7 cellular contexts compared by ENCODE assay signal in genomic region chr14:80055912-80056801, GRCh38.
DNase-seq lines count a peak whose midpoint lies in the region; ATAC-seq and TF ChIP-seq lines count a peak whose summit lies in the region.

No MANE protein-coding gene starts in this region.

- H3K4me3 Mint-ChIP-seq in neural progenitor cell = no peak overlapping the region

- no peaks in the 10 kb centered on the region for H3K9me3 ChIP-seq in Karpas-422 (ENCODE audit: low read length)
- no peaks in the 10 kb centered on the region; the same call in 1 of the 2 replicates for H3K9me3 ChIP-seq in SJSA1 (replicated peaks)
- no peaks in the 10 kb centered on the region for H3K9me3 ChIP-seq in fibroblast of lung (ENCODE audit: control insufficient read depth, insufficient read depth, low read depth, low read length)
- H3K9me3 ChIP-seq in neural progenitor cell (ENCODE audit: low read depth) = no peaks in the 10 kb centered on the region

- H3K9me3 Mint-ChIP-seq in neural progenitor cell = peaks cover 2% of the 10 kb centered on the region

- H3K36me3 ChIP-seq in Karpas-422 (ENCODE audit: insufficient read depth, low read length) = no peaks in the 10 kb centered on the region
- no peaks in the 10 kb centered on the region for H3K36me3 ChIP-seq in SJSA1
- no peaks in the 10 kb centered on the region for H3K36me3 ChIP-seq in fibroblast of lung (ENCODE audit: control insufficient read depth, insufficient read depth, low read length)
- H3K36me3 ChIP-seq in neural progenitor cell = no peaks in the 10 kb centered on the region

- H3K4me3 ChIP-seq in Karpas-422 (ENCODE audit: low read length) = no peak overlapping the region
- H3K4me3 ChIP-seq in SJSA1 = no peak overlapping the region
- no peak overlapping the region for H3K4me3 ChIP-seq in fibroblast of lung (replicated peaks in 1 of 4; ENCODE audit: control extremely low read depth in 1 of 4, insufficient read depth in 1 of 4, low read depth in 3 of 4, low read length in 4 of 4)
- no peak overlapping the region for H3K4me3 ChIP-seq in neural progenitor cell

- H3K27me3 ChIP-seq in Karpas-422 (ENCODE audit: low read length) = no peaks in the 10 kb centered on the region
- H3K27me3 ChIP-seq in SJSA1 (replicated peaks) = no peaks in the 10 kb centered on the region
- no peaks in the 10 kb centered on the region for H3K27me3 ChIP-seq in fibroblast of lung (ENCODE audit: control insufficient read depth, insufficient read depth, low read length)
- H3K27me3 ChIP-seq in neural progenitor cell = no peaks in the 10 kb centered on the region

- no peaks in the 10 kb centered on the region for H3F3A ChIP-seq in neural progenitor cell (ENCODE audit: low read depth)

- ATAC-seq in GM21526 (IDR thresholded peaks at IDR 0.05; ENCODE audit: low FRiP score, unreplicated experiment) = no peak
- ATAC-seq in HG03571 (IDR thresholded peaks at IDR 0.05; ENCODE audit: unreplicated experiment) = no peak

- H3K9ac ChIP-seq in Karpas-422 (ENCODE audit: low read length) (no peak overlapping the region), fibroblast of lung (ENCODE audit: insufficient read depth, low read length) (no peak overlapping the region), neural progenitor cell (no peak overlapping the region)

- H3K4me2 ChIP-seq in Karpas-422 (ENCODE audit: low read depth, low read length, poor library complexity, severe bottlenecking) = no peak overlapping the region
- H3K4me2 ChIP-seq in fibroblast of lung (ENCODE audit: extremely low read depth, insufficient read depth, low read length) = no peak overlapping the region
- H3K4me2 ChIP-seq in neural progenitor cell = no peak overlapping the region

- no peaks in the 10 kb centered on the region for H4K20me1 ChIP-seq in Karpas-422 (ENCODE audit: insufficient read depth, low read depth, low read length)
- no peaks in the 10 kb centered on the region for H4K20me1 ChIP-seq in fibroblast of lung (ENCODE audit: control insufficient read depth, extremely low read depth, insufficient read depth, low read length)
- H4K20me1 ChIP-seq in neural progenitor cell (ENCODE audit: low read depth) = no peaks in the 10 kb centered on the region

- no peaks in the 10 kb centered on the region for H3K27me3 Mint-ChIP-seq in neural progenitor cell (ENCODE audit: insufficient read depth, low read depth)

- H3K27ac Mint-ChIP-seq in neural progenitor cell = no peak overlapping the region

- TF ChIP-seq CTCF in fibroblast of lung (conservative IDR thresholded peaks at IDR 0.05 in 1 of 2, IDR thresholded peaks at IDR 0.05 in 1 of 2; ENCODE audit: low read depth in 1 of 2, low read length in 2 of 2) (peak; percentile 86), neural progenitor cell (IDR thresholded peaks at IDR 0.05) (peak; percentile 78)

- H3K79me2 ChIP-seq in Karpas-422 (ENCODE audit: low read length) (no peaks in the 10 kb centered on the region), fibroblast of lung (ENCODE audit: control insufficient read depth, insufficient read depth, low read length) (no peaks in the 10 kb centered on the region), neural progenitor cell (ENCODE audit: low read depth) (no peaks in the 10 kb centered on the region)

- no peak overlapping the region for H2AFZ ChIP-seq in Karpas-422 (ENCODE audit: low read length)
- peak overlapping the region; percentile 27 for H2AFZ ChIP-seq in fibroblast of lung (ENCODE audit: low read length)
- H2AFZ ChIP-seq in neural progenitor cell (replicated peaks) = peak overlapping the region; percentile 67

- no peak overlapping the region for H3K27ac ChIP-seq in Karpas-422 (ENCODE audit: low read length)
- no peak overlapping the region for H3K27ac ChIP-seq in SJSA1
- no peak overlapping the region for H3K27ac ChIP-seq in fibroblast of lung (ENCODE audit: insufficient read depth, low read length)
- H3K27ac ChIP-seq in neural progenitor cell = no peak overlapping the region

- H3K36me3 Mint-ChIP-seq in neural progenitor cell = no peaks in the 10 kb centered on the region

- H3K9me2 ChIP-seq in Karpas-422 (replicated peaks; ENCODE audit: insufficient read depth, low read length) = no peaks in the 10 kb centered on the region

- H3K4me1 Mint-ChIP-seq in neural progenitor cell = no peaks in the 10 kb centered on the region

- no peaks in the 10 kb centered on the region for H3K4me1 ChIP-seq in Karpas-422 (ENCODE audit: low read length)
- peaks cover 29% of the 10 kb centered on the region for H3K4me1 ChIP-seq in SJSA1 (replicated peaks)
- no peaks in the 10 kb centered on the region for H3K4me1 ChIP-seq in fibroblast of lung (ENCODE audit: control insufficient read depth, extremely low read depth, insufficient read depth, low read length)
- H3K4me1 ChIP-seq in neural progenitor cell = no peaks in the 10 kb centered on the region

- DNase-seq in GM04504 (ENCODE audit: low read depth) (peak; percentile 37), Karpas-422 (peak; percentile 80), SJSA1 (ENCODE audit: low read depth in 1 of 2, low spot score in 2 of 2) (peak; percentile 47 to 61), fibroblast of lung (ENCODE audit: low read depth in 2 of 2) (peak; percentile 62 to 70), neural progenitor cell (ENCODE audit: low spot score) (peak; percentile 73)
